In the genomic region with DNA sequence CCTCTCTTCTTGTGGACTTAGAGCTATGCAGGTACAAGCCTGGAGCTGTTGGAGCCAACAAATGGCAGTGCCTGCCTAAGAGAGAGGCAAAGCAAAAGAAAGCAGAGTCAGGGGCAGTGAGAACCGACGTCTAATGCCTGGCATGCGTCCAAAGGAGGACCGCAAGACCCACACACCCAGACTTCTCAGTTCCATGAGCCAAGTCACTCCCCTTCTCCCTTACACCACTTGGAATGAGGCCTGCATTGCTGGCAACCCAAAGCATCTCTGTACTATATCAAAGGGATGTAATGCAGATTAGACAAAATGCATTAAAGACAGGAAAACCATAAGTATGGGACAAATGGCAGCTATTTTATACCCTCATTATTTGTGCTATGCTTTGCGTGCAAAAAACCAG, we compare ENCODE assay signal across 10 cellular contexts. TPM values are rescaled to one million over a fixed set of nuclear protein-coding genes. Genes with fewer than 3 reads are reported as not detected.
DNase-seq lines count a peak whose midpoint lies in the region; ATAC-seq and TF ChIP-seq lines count a peak whose summit lies in the region.
"Had no signal": no experiment of that assay in that cellular context is flagged by ENCODE, and none has a peak within 500 bp of the region (broad histone marks: within the 10 kb centered on the region; RNA-seq: fewer than 3 reads in every experiment).

No MANE protein-coding gene starts in this region.

- CTCF ChIA-PET in AG04449 (lab: Yijun Ruan, JAX), result interaction anchor here (2.0 kb wide), 1 partner anchor 11 kb away, joined by 5 read pairs; no protein-coding TSS in a partner anchor

- H3K36me3 ChIP-seq in brain microvascular endothelial cell (replicated peaks), result no peaks in the 10 kb centered on the region

- in situ Hi-C loops in brain microvascular endothelial cell (cut with HindIII; ENCODE audit: low pct_ligation_motif_present, low sequenced_read_pairs), result no loop called here

- H3K4me3 ChIP-seq in AG04449 (ENCODE audit: low read depth, low read length) (no peak overlapping the region), brain microvascular endothelial cell (ENCODE audit: low read depth, low read length) (no peak overlapping the region)

- H3K27me3 ChIP-seq in brain microvascular endothelial cell (replicated peaks), result no peaks in the 10 kb centered on the region

- TF ChIP-seq CTCF in AG04449 (IDR thresholded peaks at IDR 0.05; ENCODE audit: insufficient read depth, low read length, missing control alignments), result no peak
- no peak for TF ChIP-seq CTCF in brain microvascular endothelial cell (IDR thresholded peaks at IDR 0.05; ENCODE audit: low read depth, low read length, missing control alignments)

- POLR2A ChIA-PET in AG04449 (lab: Yijun Ruan, JAX), result interaction anchor here (0.7 to 1.2 kb wide), 3 partner anchors 8 to 50 kb away, joined by 3 read pairs; no protein-coding TSS in a partner anchor

- DNase-seq in AG04449 (ENCODE audit: low read depth, low spot score), result peak; percentile 80
- DNase-seq in M059J (ENCODE audit: low read depth), result peak; percentile 81
- DNase-seq in brain microvascular endothelial cell, result peak; percentile 89
- peak; percentile 71 for DNase-seq in kidney tubule cell (ENCODE audit: low spot score)
- no peak for DNase-seq in activated CD8-positive, alpha-beta memory T cell treated with anti-CD3 and anti-CD28 coated beads, Interleukin-2, amount 50 U/mL, for 4 hours
- DNase-seq: activated T-cell treated with anti-CD3 and anti-CD28 coated beads, Interleukin-2, amount 50 U/mL, for 1 hour; naive B cell had no signal

- H3K27ac ChIP-seq in brain microvascular endothelial cell, result no peak overlapping the region

- ATAC-seq in GM19035 (IDR thresholded peaks at IDR 0.05; ENCODE audit: unreplicated experiment) (no peak), HG02588 (IDR thresholded peaks at IDR 0.05; ENCODE audit: unreplicated experiment) (no peak), HG02759 (IDR thresholded peaks at IDR 0.05; ENCODE audit: unreplicated experiment) (no peak)

RNA-seq across cellular contexts. Expression of a gene that starts 49.9 kb away (rescaled TPM):
- under 0.01 TPM in 1 of 2 replicates, not detected in the other for total RNA-seq in M059J (2014; rRNA removed; shearing (Covaris generic))
